In the genomic region with DNA sequence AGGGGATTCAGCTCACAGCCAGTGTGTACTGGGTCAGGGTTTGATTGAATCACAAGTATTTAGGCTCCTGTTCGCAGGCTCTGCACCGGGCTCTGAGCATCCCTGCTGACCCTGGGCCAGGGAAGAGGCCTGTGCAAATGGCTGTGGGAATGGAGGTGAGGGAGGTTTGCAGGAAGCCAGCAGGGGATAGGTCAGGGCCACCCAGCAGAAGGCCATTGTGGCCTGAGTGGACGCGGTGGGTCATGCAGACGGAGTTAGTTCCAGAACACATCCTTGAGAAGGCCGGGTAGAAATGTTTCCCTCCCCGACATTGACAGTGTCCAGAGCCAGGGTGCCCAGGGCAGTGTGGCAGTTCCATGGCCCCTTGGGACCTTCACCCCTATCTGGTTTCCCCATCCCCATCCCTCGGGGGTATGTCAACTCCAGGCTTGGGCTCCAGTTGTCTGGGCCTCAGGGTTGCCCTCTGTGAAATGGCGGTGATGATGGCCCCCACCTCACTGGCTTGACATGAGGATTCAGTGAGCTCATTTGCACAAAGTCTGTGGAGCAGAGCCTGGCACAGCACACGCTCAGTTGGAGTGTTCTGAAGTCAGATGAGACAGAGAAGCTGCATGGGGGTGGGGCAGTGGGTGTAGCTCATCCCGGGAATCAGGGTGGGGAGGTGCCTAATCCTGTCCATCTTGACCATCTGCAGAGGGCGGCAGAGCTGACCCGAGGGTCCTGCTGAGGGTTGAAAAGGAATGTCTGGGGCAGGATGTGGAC, we compare ENCODE assay signal across 23 cellular contexts.
DNase-seq lines count a peak whose midpoint lies in the region; ATAC-seq and TF ChIP-seq lines count a peak whose summit lies in the region.
"Had no signal": no experiment of that assay in that cellular context is flagged by ENCODE, and none has a peak within 500 bp of the region (broad histone marks: within the 10 kb centered on the region; RNA-seq: fewer than 3 reads in every experiment).

No MANE protein-coding gene starts in this region.

- 89 to 90% methylated on average over 13 of the region's 13 CpGs for WGBS in heart right ventricle, 2 donors

- H3K27me3 ChIP-seq in right atrium auricular region (no peaks in the 10 kb centered on the region), heart right ventricle (no peaks in the 10 kb centered on the region), vagina (no peaks in the 10 kb centered on the region)
- H3K27me3 ChIP-seq: gastrocnemius medialis had no signal

- no peak overlapping the region for H3K4me3 Mint-ChIP-seq in osteocyte (ENCODE audit: unreplicated experiment)
- H3K4me3 Mint-ChIP-seq: activated naive CD8-positive, alpha-beta T cell treated with anti-CD3 and anti-CD28 coated beads, Interleukin-2, amount 10 ng/mL, durations not matched to agents 7 days and 5 days; activated T-helper 17 cell treated with anti-CD3 and anti-CD28 coated beads, Interleukin-2, amount 50 U/mL, for 72 hours; effector memory CD8-positive, alpha-beta T cell had no signal

- H3K4me3 ChIP-seq in right atrium auricular region = no peak overlapping the region
- no peak overlapping the region for H3K4me3 ChIP-seq in heart right ventricle
- no peak overlapping the region for H3K4me3 ChIP-seq in coronary artery
- no peak overlapping the region for H3K4me3 ChIP-seq in vagina
- H3K4me3 ChIP-seq: gastrocnemius medialis, psoas muscle, thoracic aorta had no signal

- no peak for TF ChIP-seq POLR2A in vagina (IDR thresholded peaks at IDR 0.05)

- H3K4me1 Mint-ChIP-seq in osteocyte (ENCODE audit: unreplicated experiment) = no peaks in the 10 kb centered on the region
- H3K4me1 Mint-ChIP-seq: activated naive CD8-positive, alpha-beta T cell treated with anti-CD3 and anti-CD28 coated beads, Interleukin-2, amount 10 ng/mL, durations not matched to agents 7 days and 5 days; activated T-helper 17 cell treated with anti-CD3 and anti-CD28 coated beads, Interleukin-2, amount 50 U/mL, for 72 hours had no signal

- no peak overlapping the region for H3K27ac ChIP-seq in right atrium auricular region
- no peak overlapping the region for H3K27ac ChIP-seq in heart right ventricle
- no peak overlapping the region for H3K27ac ChIP-seq in coronary artery
- no peak overlapping the region for H3K27ac ChIP-seq in vagina
- H3K27ac ChIP-seq: gastrocnemius medialis, psoas muscle, thoracic aorta had no signal

- H3K9me3 ChIP-seq in right atrium auricular region = no peaks in the 10 kb centered on the region
- no peaks in the 10 kb centered on the region for H3K9me3 ChIP-seq in heart right ventricle
- no peaks in the 10 kb centered on the region for H3K9me3 ChIP-seq in vagina
- H3K9me3 ChIP-seq: Caco-2, gastrocnemius medialis, psoas muscle, thoracic aorta had no signal

- no peaks in the 10 kb centered on the region for H3K4me1 ChIP-seq in right atrium auricular region
- H3K4me1 ChIP-seq in heart right ventricle = peaks cover 0 to 16% (median 4%) of the 10 kb centered on the region in 9 donors
- H3K4me1 ChIP-seq in vagina = no peaks in the 10 kb centered on the region
- H3K4me1 ChIP-seq: gastrocnemius medialis, psoas muscle had no signal

- no peaks in the 10 kb centered on the region for H3K36me3 Mint-ChIP-seq in osteocyte (ENCODE audit: unreplicated experiment)
- H3K36me3 Mint-ChIP-seq: activated naive CD8-positive, alpha-beta T cell treated with anti-CD3 and anti-CD28 coated beads, Interleukin-2, amount 10 ng/mL, durations not matched to agents 7 days and 5 days had no signal

- peaks cover 12% of the 10 kb centered on the region for H3K27me3 Mint-ChIP-seq in osteocyte (ENCODE audit: unreplicated experiment)
- H3K27me3 Mint-ChIP-seq: activated naive CD8-positive, alpha-beta T cell treated with anti-CD3 and anti-CD28 coated beads, Interleukin-2, amount 10 ng/mL, durations not matched to agents 7 days and 5 days had no signal

- TF ChIP-seq CTCF in right atrium auricular region (IDR thresholded peaks at IDR 0.05) (no peak), heart right ventricle (IDR thresholded peaks at IDR 0.05) (no peak), coronary artery (IDR thresholded peaks at IDR 0.05) (no peak), osteocyte (IDR thresholded peaks at IDR 0.05) (no peak), vagina (IDR thresholded peaks at IDR 0.05) (no peak)

- H3K27ac Mint-ChIP-seq in osteocyte (ENCODE audit: unreplicated experiment) = no peak overlapping the region
- H3K27ac Mint-ChIP-seq: activated naive CD8-positive, alpha-beta T cell treated with anti-CD3 and anti-CD28 coated beads, Interleukin-2, amount 10 ng/mL, durations not matched to agents 7 days and 5 days; activated T-helper 17 cell treated with anti-CD3 and anti-CD28 coated beads, Interleukin-2, amount 50 U/mL, for 72 hours; effector memory CD8-positive, alpha-beta T cell had no signal

- H3K36me3 ChIP-seq in right atrium auricular region = no peaks in the 10 kb centered on the region
- H3K36me3 ChIP-seq in heart right ventricle = peaks cover 0 to 21% (median 0%) of the 10 kb centered on the region in 9 donors
- no peaks in the 10 kb centered on the region for H3K36me3 ChIP-seq in vagina
- H3K36me3 ChIP-seq: gastrocnemius medialis, thoracic aorta had no signal

- no peaks in the 10 kb centered on the region for H3K9me3 Mint-ChIP-seq in osteocyte (ENCODE audit: unreplicated experiment)
- H3K9me3 Mint-ChIP-seq: activated naive CD8-positive, alpha-beta T cell treated with anti-CD3 and anti-CD28 coated beads, Interleukin-2, amount 10 ng/mL, durations not matched to agents 7 days and 5 days; effector memory CD8-positive, alpha-beta T cell had no signal

- DNase-seq in right atrium auricular region (ENCODE audit: low spot score) = peak; percentile 40
- DNase-seq in heart right ventricle = no peak
- peak; percentile 52 for DNase-seq in coronary artery (ENCODE audit: low spot score)
- peak; percentile 80 for DNase-seq in osteocyte (ENCODE audit: extremely low spot score, unreplicated experiment)
- DNase-seq in vagina (ENCODE audit: extremely low spot score in 2 of 2) = peak; percentile 69 to 79
- DNase-seq in NCI-H1417 treated with DMSO at 0.1 percent for 48 hours (lab: John Stamatoyannopoulos, UW) = no peak
- DNase-seq: activated CD4-positive, alpha-beta T cell treated with anti-CD3 and anti-CD28 coated beads for 1 hour; activated naive CD8-positive, alpha-beta T cell treated with anti-CD3 and anti-CD28 coated beads, Interleukin-2, amount 10 ng/mL, durations not matched to agents 7 days and 5 days; DMS79 treated with DMSO at 0.1 percent for 48 hours; effector memory CD8-positive, alpha-beta T cell; gastrocnemius medialis; GOT3; NCI-H1048; NCI-H1930; NCI-H526; stimulated activated CD4-positive, alpha-beta T cell treated with anti-CD3 and anti-CD28 coated beads, Interleukin-1b, Interleukin-23, amount 100 ng/mL, for 48 hours; T-helper 1 cell had no signal

- intact Hi-C loops in heart right ventricle (cut with DNase I) (no loop called here), vagina (cut with DNase I) (no loop called here)

- ATAC-seq in heart right ventricle (no peak), HG03521 (IDR thresholded peaks at IDR 0.05; ENCODE audit: unreplicated experiment) (no peak), GM18858 (IDR thresholded peaks at IDR 0.05; ENCODE audit: unreplicated experiment) (no peak)
- ATAC-seq: activated T-helper 17 cell treated with anti-CD3 and anti-CD28 coated beads, Interleukin-2, amount 50 U/mL, for 72 hours; effector memory CD8-positive, alpha-beta T cell; gastrocnemius medialis; psoas muscle had no signal

Comparison
In these comparisons a context has a peak if more than half of its experiments do, and no peak if none do; other contexts are left out.
1. DNase-seq: peak in right atrium auricular region (single experiment), coronary artery (single experiment), osteocyte (single experiment) and vagina (2 of 2); none in heart right ventricle (0 of 2) and NCI-H1417 treated with DMSO at 0.1 percent for 48 hours (single experiment).